14 cellular contexts compared by ENCODE assay signal in genomic region chr15:75606711-75607684, GRCh38. TPM values are rescaled to one million over a fixed set of nuclear protein-coding genes. Genes with fewer than 3 reads are reported as not detected.
DNase-seq lines count a peak whose midpoint lies in the region; ATAC-seq and TF ChIP-seq lines count a peak whose summit lies in the region.
"Had no signal": no experiment of that assay in that cellular context is flagged by ENCODE, and none has a peak within 500 bp of the region (broad histone marks: within the 10 kb centered on the region; RNA-seq: fewer than 3 reads in every experiment).

No MANE protein-coding gene starts in this region.

- H3K18ac ChIP-seq in mesenchymal stem cell (ENCODE audit: low read depth in 1 of 2, low read length in 2 of 2), result no peak overlapping the region

- H2BK12ac ChIP-seq in mesenchymal stem cell (ENCODE audit: low read length in 2 of 2), result no peak overlapping the region

- H2BK5ac ChIP-seq in mesenchymal stem cell (ENCODE audit: low read depth, low read length, poor library complexity, severe bottlenecking), result no peak overlapping the region

- H3K4ac ChIP-seq in mesenchymal stem cell (ENCODE audit: low read depth in 1 of 2, low read length in 2 of 2), result no peak overlapping the region

- intact Hi-C loops in CD8-positive, alpha-beta T cell (cut with DNase I, micrococcal nuclease), result no loop called here

- H2BK15ac ChIP-seq in mesenchymal stem cell (ENCODE audit: low read depth, poor library complexity, severe bottlenecking), result no peak overlapping the region

- POLR2A ChIA-PET in CD8-positive, alpha-beta T cell (lab: Charles Lee), result interaction anchor here (0.6 to 2.4 kb wide), 11 partner anchors 9 to 1224 kb away, joined by 3 to 25 read pairs (median 6); partner anchors contain the start of genes IMP3, PTPN9, SIN3A and SNUPN

- H3K36me3 ChIP-seq in CD8-positive, alpha-beta T cell (ENCODE audit: insufficient read depth, low read length), result peaks cover 10% of the 10 kb centered on the region
- H3K36me3 ChIP-seq in mesenchymal stem cell (ENCODE audit: control insufficient read depth in 1 of 2, insufficient read depth in 2 of 2, low read depth in 1 of 2, low read length in 2 of 2), result peaks cover 41 to 78% of the 10 kb centered on the region in 2 experiments

- no peak overlapping the region for H3K9ac ChIP-seq in mesenchymal stem cell (ENCODE audit: low read length)

- no peaks in the 10 kb centered on the region for H3K9me3 Mint-ChIP-seq in CD8-positive, alpha-beta T cell
- H3K9me3 Mint-ChIP-seq in activated naive CD4-positive, alpha-beta T cell treated with anti-CD3 and anti-CD28 coated beads, Interleukin-2, amount 50 U/mL, for 24 hours, result no peaks in the 10 kb centered on the region
- H3K9me3 Mint-ChIP-seq: nephron progenitor cell had no signal

- peaks cover 42% of the 10 kb centered on the region for H3K4me1 ChIP-seq in CD8-positive, alpha-beta T cell (ENCODE audit: insufficient read depth, low read length)
- peaks cover 4% of the 10 kb centered on the region for H3K4me1 ChIP-seq in mesenchymal stem cell (ENCODE audit: control insufficient read depth, insufficient read depth, low read depth, low read length)

- no peaks in the 10 kb centered on the region for H3K27me3 ChIP-seq in CD8-positive, alpha-beta T cell (ENCODE audit: insufficient read depth, low read length)
- H3K27me3 ChIP-seq in mesenchymal stem cell (ENCODE audit: control insufficient read depth in 1 of 2, insufficient read depth in 1 of 2, low read length in 2 of 2), result no peaks in the 10 kb centered on the region

- peak overlapping the region; percentile 35 for H3K27ac ChIP-seq in CD8-positive, alpha-beta T cell (ENCODE audit: low read depth, low read length)
- H3K27ac ChIP-seq in mesenchymal stem cell (ENCODE audit: low read length, poor library complexity, severe bottlenecking), result peak overlapping the region; percentile 25
- H3K27ac ChIP-seq: epithelial cell of prostate, PC-9 had no signal

- H4K8ac ChIP-seq in mesenchymal stem cell (ENCODE audit: low read length), result no peak overlapping the region

- H3K14ac ChIP-seq in mesenchymal stem cell (ENCODE audit: low read length in 2 of 2), result no peak overlapping the region

- no peak overlapping the region for H2BK120ac ChIP-seq in mesenchymal stem cell (ENCODE audit: low read depth, low read length)

- peak overlapping the region; percentile 82 for H3K27ac Mint-ChIP-seq in CD8-positive, alpha-beta T cell
- H3K27ac Mint-ChIP-seq in activated naive CD4-positive, alpha-beta T cell treated with anti-CD3 and anti-CD28 coated beads, Interleukin-2, amount 50 U/mL, for 24 hours, result peak overlapping the region; percentile 93

- no peak overlapping the region for H4K91ac ChIP-seq in mesenchymal stem cell (ENCODE audit: low read length)

- peaks cover 48% of the 10 kb centered on the region for H3K4me1 Mint-ChIP-seq in CD8-positive, alpha-beta T cell (ENCODE audit: low read depth)
- H3K4me1 Mint-ChIP-seq in activated naive CD4-positive, alpha-beta T cell treated with anti-CD3 and anti-CD28 coated beads, Interleukin-2, amount 50 U/mL, for 24 hours, result peaks cover 47% of the 10 kb centered on the region
- H3K4me1 Mint-ChIP-seq: nephron progenitor cell had no signal

- H3K23ac ChIP-seq in mesenchymal stem cell (ENCODE audit: low read length in 2 of 2), result no peak overlapping the region

- CTCF ChIA-PET in CD8-positive, alpha-beta T cell (lab: Charles Lee), result interaction anchor here (0.5 to 3.1 kb wide), 6 partner anchors 10 to 239 kb away, joined by 3 to 16 read pairs (median 4); partner anchors contain the start of gene IMP3

- no peaks in the 10 kb centered on the region for H3K27me3 Mint-ChIP-seq in CD8-positive, alpha-beta T cell (ENCODE audit: low read depth)
- H3K27me3 Mint-ChIP-seq in activated naive CD4-positive, alpha-beta T cell treated with anti-CD3 and anti-CD28 coated beads, Interleukin-2, amount 50 U/mL, for 24 hours, result no peaks in the 10 kb centered on the region

- H3K9me3 ChIP-seq in CD8-positive, alpha-beta T cell (ENCODE audit: low read length), result no peaks in the 10 kb centered on the region
- no peaks in the 10 kb centered on the region for H3K9me3 ChIP-seq in mesenchymal stem cell (ENCODE audit: control insufficient read depth, low read length)

- H3K4me2 ChIP-seq in mesenchymal stem cell (ENCODE audit: low read length, poor library complexity, severe bottlenecking), result no peak overlapping the region
- H3K4me2 ChIP-seq: PC-9 had no signal

- peaks cover 2% of the 10 kb centered on the region for H3K79me1 ChIP-seq in mesenchymal stem cell (replicated peaks; ENCODE audit: low read length, poor library complexity, severe bottlenecking)

- peak in 4 of 7 experiments; percentile 8 to 60 (median 30) for DNase-seq in CD8-positive, alpha-beta T cell
- DNase-seq in MV-4-11 (lab: John Stamatoyannopoulos, UW), result peak; percentile 68
- no peak for DNase-seq in mesenchymal stem cell
- DNase-seq in effector CD4-positive, alpha-beta T cell, result no peak
- no peak for DNase-seq in NCI-H446 treated with DMSO at 0.1 percent for 48 hours (lab: John Stamatoyannopoulos, UW)
- DNase-seq in T-helper 9 cell, result no peak
- DNase-seq in iPS-NIHi11 (ENCODE audit: low spot score), result no peak
- DNase-seq: amniotic stem cell; NCI-H1930; nephron progenitor cell; PC-9; stimulated activated CD4-positive, alpha-beta T cell treated with anti-CD3 and anti-CD28 coated beads, Interleukin-15, amount 100 ng/mL, for 24 hours had no signal

- ATAC-seq in CD8-positive, alpha-beta T cell, result peak; percentile 76

- H3K36me3 Mint-ChIP-seq in CD8-positive, alpha-beta T cell, result peaks cover 42% of the 10 kb centered on the region
- H3K36me3 Mint-ChIP-seq in activated naive CD4-positive, alpha-beta T cell treated with anti-CD3 and anti-CD28 coated beads, Interleukin-2, amount 50 U/mL, for 24 hours, result peaks cover 33% of the 10 kb centered on the region

- 94% methylated on average over 5 of the region's 6 CpGs for WGBS in mesenchymal stem cell

- no peak overlapping the region for H2AK5ac ChIP-seq in mesenchymal stem cell (ENCODE audit: low read length, severe bottlenecking)

- TF ChIP-seq CTCF in CD8-positive, alpha-beta T cell (IDR thresholded peaks at IDR 0.05), result no peak

- H2AFZ ChIP-seq in mesenchymal stem cell (ENCODE audit: low read depth, low read length), result no peak overlapping the region
- H2AFZ ChIP-seq: PC-9 had no signal

- H3K4me3 ChIP-seq in CD8-positive, alpha-beta T cell (ENCODE audit: low read depth, low read length), result peak overlapping the region; percentile 9
- H3K4me3 ChIP-seq in mesenchymal stem cell (ENCODE audit: insufficient read depth in 1 of 2, low read depth in 1 of 2, low read length in 2 of 2), result no peak overlapping the region
- H3K4me3 ChIP-seq: PC-9 had no signal

- H3K4me3 Mint-ChIP-seq in CD8-positive, alpha-beta T cell, result peak overlapping the region; percentile 50
- H3K4me3 Mint-ChIP-seq in activated naive CD4-positive, alpha-beta T cell treated with anti-CD3 and anti-CD28 coated beads, Interleukin-2, amount 50 U/mL, for 24 hours, result peak overlapping the region; percentile 60
- H3K4me3 Mint-ChIP-seq: nephron progenitor cell had no signal

RNA-seq across cellular contexts. Expression of gene SNUPN, which starts 18.5 kb away (rescaled TPM):
- total RNA-seq in CD8-positive, alpha-beta T cell, result 1 to 10 TPM; 7.7 TPM
- polyA plus RNA-seq in mesenchymal stem cell (2013, experiment 1 of 2), result 21.7 TPM
- 20.5 TPM for polyA plus RNA-seq in mesenchymal stem cell (2013, experiment 2 of 2)

RNA-seq across cellular contexts. Expression of gene PTPN9, which starts 27.9 kb away (rescaled TPM):
- total RNA-seq in CD8-positive, alpha-beta T cell, result 1 to 10 TPM; 4.8 to 5.6 TPM
- polyA plus RNA-seq in mesenchymal stem cell (2013, experiment 1 of 2), result 37.9 TPM
- 37.5 TPM for polyA plus RNA-seq in mesenchymal stem cell (2013, experiment 2 of 2)

RNA-seq across cellular contexts. Expression of gene IMP3, which starts 33.0 kb away (rescaled TPM):
- 10 to 100 TPM; 67.1 to 69.5 TPM for total RNA-seq in CD8-positive, alpha-beta T cell
- polyA plus RNA-seq in mesenchymal stem cell (2013, experiment 1 of 2), result 49.0 TPM
- 48.8 TPM for polyA plus RNA-seq in mesenchymal stem cell (2013, experiment 2 of 2)

RNA-seq across cellular contexts. Expression of gene SNX33, which starts 40.7 kb away (rescaled TPM):
- total RNA-seq in CD8-positive, alpha-beta T cell, result under 1 TPM; 0.56 to 0.95 TPM
- polyA plus RNA-seq in mesenchymal stem cell (2013, experiment 1 of 2), result 23.0 TPM
- polyA plus RNA-seq in mesenchymal stem cell (2013, experiment 2 of 2), result 22.6 TPM

Comparison
In these comparisons a context has a peak if more than half of its experiments do, and no peak if none do; other contexts are left out.
1. DNase-seq: peak in CD8-positive, alpha-beta T cell (4 of 7) and MV-4-11 (single experiment); none in mesenchymal stem cell (single experiment), effector CD4-positive, alpha-beta T cell (single experiment), NCI-H446 treated with DMSO at 0.1 percent for 48 hours (single experiment), T-helper 9 cell (single experiment) and iPS-NIHi11 (single experiment).